8 cellular contexts compared by ENCODE assay signal in the genomic region with DNA sequence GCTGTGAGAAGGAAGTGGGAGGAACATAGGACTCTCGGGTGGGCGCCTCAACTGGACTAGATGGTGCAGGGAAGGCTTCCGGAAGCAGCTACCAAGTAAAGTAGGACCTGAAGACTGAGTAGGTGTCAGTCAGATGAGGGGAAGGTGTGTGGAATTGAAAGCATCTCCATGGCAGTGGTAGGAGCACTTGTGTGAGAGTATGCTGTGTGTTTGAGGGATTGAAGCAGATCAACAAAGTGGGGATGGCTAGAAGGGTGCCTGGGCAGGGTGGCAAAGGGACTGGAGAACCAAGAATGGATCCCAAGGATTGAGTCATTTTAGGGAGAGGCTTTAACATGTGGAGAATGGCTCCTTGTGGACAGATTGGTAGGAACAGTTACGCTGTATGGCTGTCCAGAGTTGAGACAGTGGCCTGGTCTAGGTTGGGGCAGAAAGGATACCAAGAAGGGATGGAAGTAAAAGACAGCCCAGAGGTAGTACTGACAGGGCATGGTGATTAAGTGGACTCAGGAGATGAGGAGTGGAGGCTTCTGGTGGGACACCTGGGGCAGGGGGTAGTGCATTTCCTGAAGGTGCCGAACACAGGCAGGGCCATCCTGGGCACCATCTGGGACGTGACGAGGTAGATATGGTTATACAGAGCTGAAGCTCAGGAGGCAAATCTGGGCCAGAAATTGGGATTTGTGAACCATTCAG. TPM values are rescaled to one million over a fixed set of nuclear protein-coding genes. Genes with fewer than 3 reads are reported as not detected.
DNase-seq lines count a peak whose midpoint lies in the region; ATAC-seq and TF ChIP-seq lines count a peak whose summit lies in the region.

No MANE protein-coding gene starts in this region.

- H3K9me3 ChIP-seq in HEK293 (ENCODE audit: control insufficient read depth, insufficient read depth, low read depth, low read length): no peaks in the 10 kb centered on the region
- no peaks in the 10 kb centered on the region for H3K9me3 ChIP-seq in hepatocyte (ENCODE audit: low read depth)

- CTCF ChIA-PET in HEK293 (lab: Yijun Ruan, JAX): no interaction called here
- CTCF ChIA-PET in activated CD8-positive, alpha-beta memory T cell treated with anti-CD3 and anti-CD28 coated beads, Interleukin-2, amount 10 ng/mL, durations not matched to agents 7 days and 5 days (lab: Charles Lee): no interaction called here

- no peaks in the 10 kb centered on the region for H3K9me3 Mint-ChIP-seq in activated CD8-positive, alpha-beta memory T cell treated with anti-CD3 and anti-CD28 coated beads, Interleukin-2, amount 10 ng/mL, durations not matched to agents 7 days and 5 days (ENCODE audit: low read depth)

- no peaks in the 10 kb centered on the region for H3K27me3 ChIP-seq in hepatocyte

- H3K27ac ChIP-seq in HEK293 (ENCODE audit: extremely low read depth, low read depth, low read length) (no peak overlapping the region), hepatocyte (peak overlapping the region; percentile 85)

- no peak for ATAC-seq in activated CD8-positive, alpha-beta memory T cell treated with anti-CD3 and anti-CD28 coated beads, Interleukin-2, amount 10 ng/mL, durations not matched to agents 7 days and 5 days
- ATAC-seq in esophagus mucosa: no peak
- ATAC-seq in HG03342 (IDR thresholded peaks at IDR 0.05; ENCODE audit: unreplicated experiment): no peak

- peak overlapping the region; percentile 98 for H3K27ac Mint-ChIP-seq in activated CD8-positive, alpha-beta memory T cell treated with anti-CD3 and anti-CD28 coated beads, Interleukin-2, amount 10 ng/mL, durations not matched to agents 7 days and 5 days

- peaks cover 40% of the 10 kb centered on the region for H3K4me1 Mint-ChIP-seq in activated CD8-positive, alpha-beta memory T cell treated with anti-CD3 and anti-CD28 coated beads, Interleukin-2, amount 10 ng/mL, durations not matched to agents 7 days and 5 days

- H2AFZ ChIP-seq in hepatocyte: no peak overlapping the region

- POLR2A ChIA-PET in HEK293 (lab: Yijun Ruan, JAX): interaction anchor here (0.5 kb wide), 1 partner anchor 54 kb away, joined by 3 read pairs; no protein-coding TSS in a partner anchor

- H4K20me1 ChIP-seq in hepatocyte (ENCODE audit: insufficient read depth, poor library complexity, severe bottlenecking): peaks cover 22% of the 10 kb centered on the region

- peaks cover 20% of the 10 kb centered on the region for H3K36me3 Mint-ChIP-seq in activated CD8-positive, alpha-beta memory T cell treated with anti-CD3 and anti-CD28 coated beads, Interleukin-2, amount 10 ng/mL, durations not matched to agents 7 days and 5 days

- H3K4me2 ChIP-seq in hepatocyte: peak overlapping the region; percentile 94

- H3K79me2 ChIP-seq in hepatocyte: peaks cover 72% of the 10 kb centered on the region

- 80% methylated on average over 7 of the region's 7 CpGs for WGBS in hepatocyte (ENCODE audit: low lambda C conversion rate, missing lambda C conversion rate)

- no peaks in the 10 kb centered on the region for H3K27me3 Mint-ChIP-seq in activated CD8-positive, alpha-beta memory T cell treated with anti-CD3 and anti-CD28 coated beads, Interleukin-2, amount 10 ng/mL, durations not matched to agents 7 days and 5 days

- H3K4me1 ChIP-seq in HEK293 (ENCODE audit: control insufficient read depth, insufficient read depth, low read length): no peaks in the 10 kb centered on the region; the same call in 1 of the 2 replicates
- H3K4me1 ChIP-seq in hepatocyte (ENCODE audit: insufficient read depth): peaks cover 31% of the 10 kb centered on the region

- H3K4me3 ChIP-seq in HEK293 (ENCODE audit: low read depth, low read length) (peak overlapping the region; percentile 76), hepatocyte (peak overlapping the region; percentile 44)

- H3K4me3 Mint-ChIP-seq in activated CD8-positive, alpha-beta memory T cell treated with anti-CD3 and anti-CD28 coated beads, Interleukin-2, amount 10 ng/mL, durations not matched to agents 7 days and 5 days: peak overlapping the region; percentile 100

- H3K36me3 ChIP-seq in HEK293 (ENCODE audit: control insufficient read depth in 2 of 2, insufficient read depth in 1 of 2, low read length in 2 of 2) (peaks cover 0 to 35% of the 10 kb centered on the region in 2 experiments; a peak in 2 of 3 replicates), hepatocyte (replicated peaks; ENCODE audit: insufficient read depth, low read depth) (no peaks in the 10 kb centered on the region)

- peak; percentile 41 for DNase-seq in activated CD8-positive, alpha-beta memory T cell treated with anti-CD3 and anti-CD28 coated beads, Interleukin-2, amount 10 ng/mL, durations not matched to agents 7 days and 5 days
- no peak for DNase-seq in hepatocyte (ENCODE audit: low spot score)
- DNase-seq in stimulated activated CD8-positive, alpha-beta memory T cell treated with anti-CD3 and anti-CD28 coated beads, Interleukin-4, amount 100 ng/mL, for 48 hours: peak; percentile 22
- no peak for DNase-seq in retina
- no peak for DNase-seq in Kasumi-1 (lab: John Stamatoyannopoulos, UW)

- no peaks in the 10 kb centered on the region for H3K9me2 ChIP-seq in hepatocyte (replicated peaks; ENCODE audit: insufficient read depth)

- TF ChIP-seq CTCF in HEK293 (tag by site-specific recombination; IDR thresholded peaks at IDR 0.05) (no peak), hepatocyte (IDR thresholded peaks at IDR 0.05; ENCODE audit: poor library complexity) (no peak)

TF ChIP-seq in HEK293, 187 proteins besides CTCF, POLR2A, EP300 and RAD21:
- no peak for TF ChIP-seq REST (tag by site-specific recombination; IDR thresholded peaks at IDR 0.05)
- no peak for TF ChIP-seq HOXA7 (CRISPR knock-in tag; IDR thresholded peaks at IDR 0.05; ENCODE audit: borderline replicate concordance)
- TF ChIP-seq KLF16 (tag by site-specific recombination; IDR thresholded peaks at IDR 0.05): no peak
- no peak for TF ChIP-seq ZNF830 (tag by site-specific recombination; IDR thresholded peaks at IDR 0.05; ENCODE audit: low read depth)
- TF ChIP-seq ZNF626 (tag by site-specific recombination; IDR thresholded peaks at IDR 0.05): no peak
- no peak for TF ChIP-seq ZNF274 (IDR thresholded peaks at IDR 0.05; ENCODE audit: low read length)
- no peak for TF ChIP-seq ZNF274 (tag by site-specific recombination; IDR thresholded peaks at IDR 0.05; ENCODE audit: borderline replicate concordance)
- no peak for TF ChIP-seq BCL11B (tag by site-specific recombination; IDR thresholded peaks at IDR 0.05; ENCODE audit: low read depth)
- TF ChIP-seq, protein P1, sequence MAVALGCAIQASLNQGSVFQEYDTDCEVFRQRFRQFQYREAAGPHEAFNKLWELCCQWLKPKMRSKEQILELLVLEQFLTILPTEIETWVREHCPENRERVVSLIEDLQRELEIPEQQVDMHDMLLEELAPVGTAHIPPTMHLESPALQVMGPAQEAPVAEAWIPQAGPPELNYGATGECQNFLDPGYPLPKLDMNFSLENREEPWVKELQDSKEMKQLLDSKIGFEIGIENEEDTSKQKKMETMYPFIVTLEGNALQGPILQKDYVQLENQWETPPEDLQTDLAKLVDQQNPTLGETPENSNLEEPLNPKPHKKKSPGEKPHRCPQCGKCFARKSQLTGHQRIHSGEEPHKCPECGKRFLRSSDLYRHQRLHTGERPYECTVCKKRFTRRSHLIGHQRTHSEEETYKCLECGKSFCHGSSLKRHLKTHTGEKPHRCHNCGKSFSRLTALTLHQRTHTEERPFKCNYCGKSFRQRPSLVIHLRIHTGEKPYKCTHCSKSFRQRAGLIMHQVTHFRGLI (tag by site-specific recombination; IDR thresholded peaks at IDR 0.05): no peak
- TF ChIP-seq ZNF140 (tag by site-specific recombination; IDR thresholded peaks at IDR 0.05): no peak
- no peak for TF ChIP-seq IKZF3 (tag by site-specific recombination; IDR thresholded peaks at IDR 0.05)

RNA-seq across cellular contexts. Expression of gene UQCC5, which starts 1.5 kb away (rescaled TPM):
- total RNA-seq in activated CD8-positive, alpha-beta memory T cell treated with anti-CD3 and anti-CD28 coated beads, Interleukin-2, amount 10 ng/mL, durations not matched to agents 7 days and 5 days: 10 to 100 TPM; 12.9 to 15.5 TPM
- total RNA-seq in hepatocyte (0.12 and 0.83 TPM in 2 replicates), esophagus mucosa (17.6 TPM)
- 51.7 and 59.4 TPM in 2 replicates for polyA plus RNA-seq in hepatocyte

RNA-seq across cellular contexts. Expression of gene NT5DC2, which starts 4.2 kb away (rescaled TPM):
- 10 to 100 TPM; 38.7 to 54.5 TPM for total RNA-seq in activated CD8-positive, alpha-beta memory T cell treated with anti-CD3 and anti-CD28 coated beads, Interleukin-2, amount 10 ng/mL, durations not matched to agents 7 days and 5 days
- 167 and 172 TPM in 2 replicates for total RNA-seq in hepatocyte
- polyA plus RNA-seq in hepatocyte: 166 and 177 TPM in 2 replicates
- total RNA-seq in esophagus mucosa: 55.0 TPM

RNA-seq across cellular contexts. Expression of gene STAB1, which starts 42.7 kb away (rescaled TPM):
- total RNA-seq in activated CD8-positive, alpha-beta memory T cell treated with anti-CD3 and anti-CD28 coated beads, Interleukin-2, amount 10 ng/mL, durations not matched to agents 7 days and 5 days: not detected
- total RNA-seq in hepatocyte: 4.0 and 4.6 TPM in 2 replicates
- polyA plus RNA-seq in hepatocyte: 3.0 and 4.0 TPM in 2 replicates
- total RNA-seq in esophagus mucosa: 21.2 TPM

Comparison
In these comparisons a context has a peak if more than half of its experiments do, and no peak if none do; other contexts are left out.
1. DNase-seq: peak in activated CD8-positive, alpha-beta memory T cell treated with anti-CD3 and anti-CD28 coated beads, Interleukin-2, amount 10 ng/mL, durations not matched to agents 7 days and 5 days (single experiment) and stimulated activated CD8-positive, alpha-beta memory T cell treated with anti-CD3 and anti-CD28 coated beads, Interleukin-4, amount 100 ng/mL, for 48 hours (single experiment); none in hepatocyte (single experiment), retina (single experiment) and Kasumi-1 (0 of 2).